Comparison of ENCODE assay signal across 23 cellular contexts in genomic region chr12:68837215-68837614, GRCh38.
"Had no signal": no experiment of that assay in that cellular context is flagged by ENCODE, and none has a peak within 500 bp of the region (broad histone marks: within the 10 kb centered on the region; RNA-seq: fewer than 3 reads in every experiment).

No MANE protein-coding gene starts in this region.

- H3K4me1 ChIP-seq: SJSA1 had no signal

- DNase-seq: Karpas-422, KG1, MG63, NCI-H1092, NCI-H1105 treated with DMSO at 0.1 percent for 48 hours, NCI-H1417 treated with DMSO at 0.1 percent for 48 hours, NCI-H146, NCI-H1694 treated with DMSO at 0.1 percent for 48 hours, NCI-H1930, NCI-H2081, NCI-H2107, NCI-H2227 treated with DMSO at 0.1 percent for 48 hours, NCI-H510A, NCI-H526, NCI-H748 treated with DMSO at 0.1 percent for 48 hours, Right ventricle myocardium superior, RPMI8226, SIG-M5 had no signal

- H3K27me3 ChIP-seq: MG63, SJSA1 had no signal

- FAIRE-seq: HTR-8/SVneo, RCC 7860 had no signal

- H3K27ac ChIP-seq: HL-60, SJSA1, SK-N-MC had no signal

- H3K9me3 ChIP-seq: MG63, SJSA1 had no signal

- H3K4me3 ChIP-seq: MG63, SJSA1, SK-N-MC had no signal
